In genomic region chr2:161746891-161747535, GRCh38 we compare ENCODE assay signal across 22 cellular contexts.
"Had no signal": no experiment of that assay in that cellular context is flagged by ENCODE, and none has a peak within 500 bp of the region (broad histone marks: within the 10 kb centered on the region; RNA-seq: fewer than 3 reads in every experiment).

No MANE protein-coding gene starts in this region.

- H3K9me3 Mint-ChIP-seq: activated T-cell treated with anti-CD3 and anti-CD28 coated beads, Interleukin-2, amount 50 U/mL, for 4 hours had no signal

- H3K36me3 ChIP-seq: breast epithelium, esophagus muscularis mucosa, gastroesophageal sphincter, heart right ventricle, thoracic aorta had no signal

- H3K27ac Mint-ChIP-seq: activated CD4-positive, alpha-beta T cell treated with anti-CD3 and anti-CD28 coated beads, Interleukin-2, amount 10 ng/mL, durations not matched to agents 24 days and 14 days; activated CD8-positive, alpha-beta T cell treated with anti-CD3 and anti-CD28 coated beads for 36 hours; immature natural killer cell; naive B cell; T-cell had no signal

- H3K27me3 ChIP-seq: breast epithelium, esophagus muscularis mucosa, gastroesophageal sphincter, heart right ventricle had no signal

- H3K4me1 ChIP-seq: breast epithelium, esophagus muscularis mucosa, gastroesophageal sphincter, heart right ventricle, psoas muscle had no signal

- DNase-seq: activated CD4-positive, alpha-beta T cell treated with anti-CD3 and anti-CD28 coated beads, Interleukin-2, amount 10 ng/mL, durations not matched to agents 24 days and 14 days; activated CD4-positive, CD25-positive, alpha-beta regulatory T cell; activated CD8-positive, alpha-beta memory T cell treated with anti-CD3 and anti-CD28 coated beads, Interleukin-2, amount 50 U/mL, for 4 hours; activated CD8-positive, alpha-beta T cell treated with anti-CD3 and anti-CD28 coated beads for 36 hours; activated naive CD4-positive, alpha-beta T cell treated with anti-CD3 and anti-CD28 coated beads, Interleukin-2, amount 50 U/mL, for 16 hours; activated T-cell treated with anti-CD3 and anti-CD28 coated beads, Interleukin-2, amount 50 U/mL, for 4 hours; cerebellar nuclear complex; effector CD8-positive, alpha-beta T cell; heart right ventricle; immature natural killer cell; left ventricle myocardium superior; naive B cell; psoas muscle; right cardiac atrium; T-cell; T-helper 9 cell had no signal

- H3K4me3 ChIP-seq: breast epithelium, esophagus muscularis mucosa, gastroesophageal sphincter, heart right ventricle, psoas muscle, skin epidermis, thoracic aorta had no signal

- H3K27me3 Mint-ChIP-seq: activated CD8-positive, alpha-beta T cell treated with anti-CD3 and anti-CD28 coated beads for 36 hours; naive B cell; T-cell had no signal

- H3K4me1 Mint-ChIP-seq: activated CD4-positive, alpha-beta T cell treated with anti-CD3 and anti-CD28 coated beads, Interleukin-2, amount 10 ng/mL, durations not matched to agents 24 days and 14 days; immature natural killer cell; naive B cell; neural crest cell; T-cell had no signal

- H3K36me3 Mint-ChIP-seq: immature natural killer cell, naive B cell, T-cell had no signal

- H3K27ac ChIP-seq: breast epithelium, esophagus muscularis mucosa, gastroesophageal sphincter, heart right ventricle, psoas muscle, skin epidermis, thoracic aorta had no signal

- H3K4me3 Mint-ChIP-seq: activated CD4-positive, alpha-beta T cell treated with anti-CD3 and anti-CD28 coated beads, Interleukin-2, amount 10 ng/mL, durations not matched to agents 24 days and 14 days; activated CD8-positive, alpha-beta T cell treated with anti-CD3 and anti-CD28 coated beads for 36 hours; activated T-cell treated with anti-CD3 and anti-CD28 coated beads, Interleukin-2, amount 50 U/mL, for 4 hours; immature natural killer cell; naive B cell; neural crest cell; T-cell had no signal

- H3K9me3 ChIP-seq: thoracic aorta had no signal

- ATAC-seq: activated CD8-positive, alpha-beta T cell treated with anti-CD3 and anti-CD28 coated beads for 36 hours; activated T-cell treated with anti-CD3 and anti-CD28 coated beads, Interleukin-2, amount 50 U/mL, for 4 hours; gastroesophageal sphincter; heart right ventricle; left ventricle myocardium superior; psoas muscle; right cardiac atrium; T-cell had no signal
